In genomic region chr6:36098920-36099647, GRCh38 we compare ENCODE assay signal across 12 cellular contexts. TPM values are rescaled to one million over a fixed set of nuclear protein-coding genes. Genes with fewer than 3 reads are reported as not detected.
DNase-seq lines count a peak whose midpoint lies in the region; ATAC-seq and TF ChIP-seq lines count a peak whose summit lies in the region.
"Had no signal": no experiment of that assay in that cellular context is flagged by ENCODE, and none has a peak within 500 bp of the region (broad histone marks: within the 10 kb centered on the region; RNA-seq: fewer than 3 reads in every experiment).

No MANE protein-coding gene starts in this region.

- TF ChIP-seq CTCF in BE2C (IDR thresholded peaks at IDR 0.05; ENCODE audit: low read depth, low read length), result no peak

- H3K36me3 ChIP-seq in BE2C, result peaks cover 16% of the 10 kb centered on the region

- no peaks in the 10 kb centered on the region for H3K9me3 ChIP-seq in BE2C
- H3K9me3 ChIP-seq: BLaER1 treated with 17β-estradiol and CSF1 and Interleukin-3, amounts not matched to agents 10 nM and 100 nM; gastrocnemius medialis had no signal

- peaks cover 2% of the 10 kb centered on the region for H3K36me3 Mint-ChIP-seq in IgD-negative memory B cell

- intact Hi-C loops in head of caudate nucleus (cut with DNase I), result no loop called here

- peak; percentile 54 for DNase-seq in BE2C
- peak; percentile 23 for DNase-seq in iPS-NIHi11 (ENCODE audit: low spot score)
- no peak for DNase-seq in HCEC 1CT
- no peak for DNase-seq in head of caudate nucleus
- DNase-seq in activated CD4-positive, alpha-beta T cell treated with anti-CD3 and anti-CD28 coated beads for 48 hours, result no peak
- DNase-seq: gastrocnemius medialis, NCI-H2171 had no signal

- peaks cover 13 to 26% (median 23%) of the 10 kb centered on the region in 3 donors for H3K4me1 Mint-ChIP-seq in IgD-negative memory B cell

- no peaks in the 10 kb centered on the region for H3K27me3 Mint-ChIP-seq in IgD-negative memory B cell

- H3K27me3 ChIP-seq in BE2C, result no peaks in the 10 kb centered on the region
- H3K27me3 ChIP-seq: BLaER1 treated with 17β-estradiol and CSF1 and Interleukin-3, amounts not matched to agents 10 nM and 100 nM; gastrocnemius medialis had no signal

- H3K27ac ChIP-seq in angular gyrus (ENCODE audit: low read depth, low read length), result peak overlapping the region; percentile 10
- H3K27ac ChIP-seq: BLaER1 treated with 17β-estradiol and CSF1 and Interleukin-3, amounts not matched to agents 10 nM and 100 nM; gastrocnemius medialis; RWPE1 had no signal

- H3K4me1 ChIP-seq in BE2C, result peaks cover 13% of the 10 kb centered on the region

- no peak overlapping the region for H3K4me3 ChIP-seq in BE2C (ENCODE audit: low read depth, low read length)
- H3K4me3 ChIP-seq: BLaER1 treated with 17β-estradiol and CSF1 and Interleukin-3, amounts not matched to agents 10 nM and 100 nM; gastrocnemius medialis had no signal

- no peak for ATAC-seq in HG03378 (IDR thresholded peaks at IDR 0.05; ENCODE audit: unreplicated experiment)
- ATAC-seq: gastrocnemius medialis had no signal

- no peaks in the 10 kb centered on the region for H3K9me3 Mint-ChIP-seq in IgD-negative memory B cell

- H3K27ac Mint-ChIP-seq in IgD-negative memory B cell, result peak overlapping the region in 2 of 3 donors; percentile 65 to 67

- no peak overlapping the region for H3K4me3 Mint-ChIP-seq in IgD-negative memory B cell

RNA-seq across cellular contexts. Expression of gene MAPK13, which starts 31.2 kb away (rescaled TPM):
- polyA plus RNA-seq in BE2C (2012; ENCODE audit: insufficient read depth, insufficient read length, low read depth), result 9.0 TPM
- 47.1 TPM for polyA plus RNA-seq in IgD-negative memory B cell

Comparison
In these comparisons a context has a peak if more than half of its experiments do, and no peak if none do; other contexts are left out.
1. DNase-seq: peak in BE2C (single experiment) and iPS-NIHi11 (single experiment); none in HCEC 1CT (single experiment), head of caudate nucleus (0 of 42) and activated CD4-positive, alpha-beta T cell treated with anti-CD3 and anti-CD28 coated beads for 48 hours (single experiment).